In the genomic region with DNA sequence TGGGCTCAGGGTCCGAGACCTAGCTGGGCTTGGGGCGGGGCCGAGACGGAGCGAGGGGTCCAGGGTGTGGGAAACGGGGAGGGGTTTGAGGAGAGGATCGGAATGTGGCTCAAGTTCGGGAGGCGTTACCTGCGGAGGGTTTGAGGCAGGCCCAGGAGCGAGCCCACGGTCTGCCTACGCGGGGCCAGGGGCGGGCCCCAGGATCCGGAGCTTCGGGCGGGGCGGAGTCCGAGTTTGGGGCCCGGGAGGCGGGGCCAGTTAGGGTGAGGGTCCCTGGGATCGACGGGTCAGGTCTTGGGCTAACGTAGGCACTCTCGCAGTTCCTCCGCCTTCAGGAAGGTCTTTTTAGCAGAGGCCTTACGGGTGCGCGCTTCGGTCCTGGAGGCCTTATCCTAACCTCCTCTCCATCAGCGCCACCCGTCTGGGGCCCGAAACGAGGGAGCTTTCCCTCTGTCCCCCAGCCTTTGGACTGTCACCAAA, we compare ENCODE assay signal across 7 cellular contexts. TPM values are rescaled to one million over a fixed set of nuclear protein-coding genes. Genes with fewer than 3 reads are reported as not detected.
DNase-seq lines count a peak whose midpoint lies in the region; ATAC-seq and TF ChIP-seq lines count a peak whose summit lies in the region.
"Not testable (repeated sequence)": the region's sequence is repeated elsewhere in the genome, so short reads cannot be mapped to it uniquely, and the experiment has no call there.

No MANE protein-coding gene starts in this region.

- WGBS in SK-N-SH (ENCODE audit: low lambda C conversion rate), result 8% methylated on average over 13 of the region's 35 CpGs
- WGBS in esophagus muscularis mucosa, result 0% methylated on average over 20 of the region's 35 CpGs
- 0% methylated on average over 8 of the region's 35 CpGs for WGBS in right lobe of liver (ENCODE audit: insufficient coverage, low coverage, low lambda C conversion rate, missing lambda C conversion rate)

- not testable (repeated sequence) for H3K27me3 ChIP-seq in DOHH2 (ENCODE audit: control insufficient read depth, low read length); Karpas-422 (ENCODE audit: low read length); SK-N-SH (ENCODE audit: insufficient read depth); esophagus muscularis mucosa; right lobe of liver

- not testable (repeated sequence) for TF ChIP-seq POLR2A in esophagus muscularis mucosa (IDR thresholded peaks at IDR 0.05; ENCODE audit: low read depth); right lobe of liver (IDR thresholded peaks at IDR 0.05)

- H4K20me1 ChIP-seq in DOHH2 (ENCODE audit: control insufficient read depth, insufficient read depth, low read depth, low read length); Karpas-422 (ENCODE audit: insufficient read depth, low read depth, low read length); SK-N-SH (ENCODE audit: insufficient read depth): not testable (repeated sequence)

- H3K4me1 ChIP-seq in DOHH2 (ENCODE audit: control insufficient read depth, low read length) (peaks cover 13% of the 10 kb centered on the region), Karpas-422 (ENCODE audit: low read length) (peaks cover 13% of the 10 kb centered on the region), esophagus muscularis mucosa (peaks cover 0 to 13% (median 9%) of the 10 kb centered on the region in 4 donors)
- H3K4me1 ChIP-seq in SK-N-SH (ENCODE audit: control insufficient read depth in 1 of 2, insufficient read depth in 2 of 2, low read depth in 1 of 2, low read length in 1 of 2); right lobe of liver: not testable (repeated sequence)

- H3K4me2 ChIP-seq in DOHH2 (ENCODE audit: low read length) (peak overlapping the region; percentile 76), Karpas-422 (ENCODE audit: low read depth, low read length, poor library complexity, severe bottlenecking) (peak overlapping the region; percentile 66), SK-N-SH (peak overlapping the region; percentile 76)

- H2AFZ ChIP-seq in Karpas-422 (ENCODE audit: low read length) (peak overlapping the region; percentile 28; the same call in 1 of the 2 replicates), SK-N-SH (ENCODE audit: low read depth) (0 out of 2 replicates have a peak overlapping the region, but pooled peaks have one; percentile 41)

- not testable (repeated sequence) for ATAC-seq in right lobe of liver

- intact Hi-C loops in esophagus muscularis mucosa (cut with DNase I); right lobe of liver (cut with DNase I): not testable (repeated sequence)

- not testable (repeated sequence) for TF ChIP-seq CTCF in DOHH2 (IDR thresholded peaks at IDR 0.05; ENCODE audit: low read depth, low read length, poor library complexity, severe bottlenecking); SK-N-SH (IDR thresholded peaks at IDR 0.05); esophagus muscularis mucosa (IDR thresholded peaks at IDR 0.05); right lobe of liver (IDR thresholded peaks at IDR 0.05)

- DNase-seq in Karpas-422; esophagus muscularis mucosa (ENCODE audit: extremely low spot score); right lobe of liver: not testable (repeated sequence)
- DNase-seq in SK-N-SH (peak; percentile 50), putamen (ENCODE audit: low spot score) (peak; percentile 40)
- peak; percentile 6 for DNase-seq in activated naive CD8-positive, alpha-beta T cell treated with anti-CD3 and anti-CD28 coated beads, Interleukin-2, amount 50 U/mL, for 16 hours (ENCODE audit: low read depth, low spot score)

- not testable (repeated sequence) for TF ChIP-seq RAD21 in SK-N-SH (IDR thresholded peaks at IDR 0.05; ENCODE audit: low read length)

- H3K9ac ChIP-seq in Karpas-422 (ENCODE audit: low read length), result peak overlapping the region; percentile 44; the same call in 1 of the 2 replicates
- peak overlapping the region; percentile 51 for H3K9ac ChIP-seq in SK-N-SH

- H3K79me2 ChIP-seq in DOHH2 (ENCODE audit: control insufficient read depth, low read length); Karpas-422 (ENCODE audit: low read length); SK-N-SH (ENCODE audit: insufficient read depth): not testable (repeated sequence)

- TF ChIP-seq EP300 in SK-N-SH (IDR thresholded peaks at IDR 0.05; ENCODE audit: borderline replicate concordance in 1 of 2, low read depth in 1 of 2, low read length in 1 of 2); esophagus muscularis mucosa (IDR thresholded peaks at IDR 0.05): not testable (repeated sequence)

- H3F3A ChIP-seq in DOHH2 (ENCODE audit: control insufficient read depth, insufficient read depth); SK-N-SH (replicated peaks; ENCODE audit: insufficient read depth): not testable (repeated sequence)

- not testable (repeated sequence) for H3K36me3 ChIP-seq in DOHH2 (ENCODE audit: control insufficient read depth, low read length); Karpas-422 (ENCODE audit: insufficient read depth, low read length); SK-N-SH (replicated peaks in 1 of 2; ENCODE audit: control insufficient read depth in 1 of 2, insufficient read depth in 2 of 2, low read length in 1 of 2); esophagus muscularis mucosa; right lobe of liver

- peak overlapping the region; percentile 75 for H3K4me3 ChIP-seq in DOHH2 (ENCODE audit: low read length)
- peak overlapping the region; percentile 62 for H3K4me3 ChIP-seq in Karpas-422 (ENCODE audit: low read length)
- peak overlapping the region; percentile 54 to 59 for H3K4me3 ChIP-seq in SK-N-SH (ENCODE audit: low read depth in 2 of 2, low read length in 1 of 2)
- H3K4me3 ChIP-seq in esophagus muscularis mucosa, result peak overlapping the region; percentile 65 to 97 (median 80)
- H3K4me3 ChIP-seq in right lobe of liver, result peak overlapping the region; percentile 32 to 63 (median 61)

- POLR2A ChIA-PET in SK-N-SH (lab: Yijun Ruan, JAX), result not testable (repeated sequence)

- not testable (repeated sequence) for H3K9me3 ChIP-seq in DOHH2 (ENCODE audit: control insufficient read depth, insufficient read depth, low read length); Karpas-422 (ENCODE audit: low read length); SK-N-SH; esophagus muscularis mucosa; right lobe of liver

- CTCF ChIA-PET in SK-N-SH (lab: Yijun Ruan, JAX), result interaction anchor here (0.6 to 1.1 kb wide), 2 partner anchors 13 to 153 kb away, joined by 3 read pairs; no protein-coding TSS in a partner anchor

- H3K27ac ChIP-seq in DOHH2 (ENCODE audit: low read depth, low read length); Karpas-422 (ENCODE audit: low read length): not testable (repeated sequence)
- H3K27ac ChIP-seq in SK-N-SH (ENCODE audit: low read depth in 2 of 2, low read length in 1 of 2) (peak overlapping the region; percentile 51 to 60; a peak in 2 of 4 replicates), esophagus muscularis mucosa (replicated peaks in 1 of 4) (peak overlapping the region; percentile 87 to 91 (median 88)), right lobe of liver (peak overlapping the region in 2 of 3 donors; percentile 57 to 67)

- not testable (repeated sequence) for H3K9me2 ChIP-seq in DOHH2 (replicated peaks; ENCODE audit: control insufficient read depth, low read length); Karpas-422 (replicated peaks; ENCODE audit: insufficient read depth, low read length); SK-N-SH

RNA-seq across cellular contexts. Expression of a gene that starts 16.3 kb away (rescaled TPM):
- not detected in 2 replicates for total RNA-seq in Karpas-422 (2014; rRNA removed; shearing (Covaris generic); ENCODE audit: low replicate concordance)
- polyA plus RNA-seq in SK-N-SH (2012; rRNA removed), result not detected in 2 replicates
- not detected in 2 replicates for polyA plus RNA-seq in SK-N-SH (2012; cell fraction: cytosol; rRNA removed)
- 0.02 and 0.04 TPM in 2 replicates for polyA plus RNA-seq in SK-N-SH (2012; cell fraction: nucleus; rRNA removed)
- under 1 TPM in 1 of 4 donors, not detected in 3; under 0.01 TPM for total RNA-seq in esophagus muscularis mucosa
- under 1 TPM in 1 of 6 experiments, not detected in 5; 0.07 TPM for total RNA-seq in right lobe of liver
